Comparison of ENCODE assay signal across 17 cellular contexts in the genomic region with DNA sequence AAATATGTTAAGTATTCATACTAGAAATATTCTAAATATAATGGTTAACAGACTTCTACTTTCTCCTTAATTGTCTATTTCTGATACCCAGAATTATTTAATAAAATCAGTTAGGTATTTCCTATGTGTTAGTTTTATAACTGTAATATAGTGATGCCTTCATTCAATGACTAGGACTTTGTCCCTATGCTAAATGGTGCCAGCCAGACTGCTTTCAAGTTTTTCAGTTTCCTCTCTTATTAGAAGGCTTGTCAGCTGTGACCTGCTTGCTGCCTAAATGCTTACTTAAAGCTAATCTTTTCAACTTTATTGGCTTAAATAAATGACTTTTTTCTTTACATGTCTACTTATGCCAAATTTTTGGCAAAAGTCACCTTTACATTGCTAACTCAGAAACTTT. TPM values are rescaled to one million over a fixed set of nuclear protein-coding genes. Genes with fewer than 3 reads are reported as not detected.
DNase-seq lines count a peak whose midpoint lies in the region; ATAC-seq, FAIRE-seq and TF ChIP-seq lines count a peak whose summit lies in the region.
"Had no signal": no experiment of that assay in that cellular context is flagged by ENCODE, and none has a peak within 500 bp of the region (broad histone marks: within the 10 kb centered on the region; RNA-seq: fewer than 3 reads in every experiment).

No MANE protein-coding gene starts in this region.

- TF ChIP-seq CTCF in D721Med (IDR thresholded peaks at IDR 0.05; ENCODE audit: insufficient read depth, missing control alignments) (no peak), neutrophil (IDR thresholded peaks at IDR 0.05) (no peak), mammary epithelial cell (conservative IDR thresholded peaks at IDR 0.05 in 1 of 2, IDR thresholded peaks at IDR 0.05 in 1 of 2; ENCODE audit: extremely low read depth in 1 of 2, insufficient read depth in 1 of 2, low read depth in 1 of 2, low read length in 2 of 2) (no peak), upper lobe of left lung (IDR thresholded peaks at IDR 0.05) (no peak)

- H3K79me2 ChIP-seq in mammary epithelial cell (ENCODE audit: insufficient read depth, low read length), result peaks cover 3% of the 10 kb centered on the region

- no peak for ATAC-seq in upper lobe of left lung (ENCODE audit: low FRiP score in 2 of 2)

- H3K4me3 ChIP-seq in SK-N-MC (peak overlapping the region; percentile 59), neutrophil (ENCODE audit: low read depth in 1 of 2, low read length in 1 of 2) (no peak overlapping the region), mammary epithelial cell (replicated peaks in 1 of 3; ENCODE audit: insufficient read depth in 1 of 3, low read depth in 2 of 3, low read length in 3 of 3) (no peak overlapping the region), upper lobe of left lung (no peak overlapping the region)

- intact Hi-C loops in mammary epithelial cell (cut with micrococcal nuclease), result no loop called here

- TF ChIP-seq POLR2A in upper lobe of left lung (IDR thresholded peaks at IDR 0.05), result no peak

- no peaks in the 10 kb centered on the region for H3K27me3 ChIP-seq in neutrophil
- H3K27me3 ChIP-seq in mammary epithelial cell (ENCODE audit: insufficient read depth, low read length), result no peaks in the 10 kb centered on the region
- no peaks in the 10 kb centered on the region for H3K27me3 ChIP-seq in upper lobe of left lung

- H3K36me3 ChIP-seq in SK-N-MC (ENCODE audit: insufficient read depth, low read length) (no peaks in the 10 kb centered on the region), neutrophil (no peaks in the 10 kb centered on the region), mammary epithelial cell (ENCODE audit: insufficient read depth, low read length) (no peaks in the 10 kb centered on the region), upper lobe of left lung (peaks cover 0 to 3% (median 0%) of the 10 kb centered on the region in 4 donors)

- no peak overlapping the region for H3K4me2 ChIP-seq in mammary epithelial cell (ENCODE audit: insufficient read depth, low read depth, low read length)

- H3K9ac ChIP-seq in SK-N-MC (ENCODE audit: insufficient read length) (no peak overlapping the region), mammary epithelial cell (ENCODE audit: insufficient read depth, low read length) (no peak overlapping the region)

- FAIRE-seq in D721Med (lab: Jason Lieb, UNC) (peak; percentile 46), islet of Langerhans (lab: Jason Lieb, UNC) (peak; percentile 41)
- FAIRE-seq: GM12892, GM19239 had no signal

- no peaks in the 10 kb centered on the region for H3K9me3 ChIP-seq in SK-N-MC (ENCODE audit: low read depth, low read length)
- H3K9me3 ChIP-seq in neutrophil, result no peaks in the 10 kb centered on the region
- no peaks in the 10 kb centered on the region for H3K9me3 ChIP-seq in mammary epithelial cell (replicated peaks; ENCODE audit: insufficient read depth, low read length)
- H3K9me3 ChIP-seq in upper lobe of left lung, result no peaks in the 10 kb centered on the region

- in situ Hi-C loops in mammary epithelial cell (cut with MboI; ENCODE audit: low sequenced_read_pairs in 2 of 2), result no loop called here

- DNase-seq in D721Med (ENCODE audit: insufficient read length, low spot score), result no peak
- DNase-seq in SK-N-MC (ENCODE audit: low read depth, low spot score), result peak; percentile 91
- no peak for DNase-seq in mammary epithelial cell
- no peak for DNase-seq in upper lobe of left lung
- no peak for DNase-seq in HPDE6-E6E7 (ENCODE audit: extremely low spot score)
- no peak for DNase-seq in activated CD8-positive, alpha-beta memory T cell treated with anti-CD3 and anti-CD28 coated beads for 24 hours
- DNase-seq: C1 segment of cervical spinal cord; Calu3; CD4-positive, alpha-beta T cell; DMS79; HCEC 1CT; HFFc6; IMR-90 had no signal

- dilution Hi-C loops in mammary epithelial cell (cut with HindIII; ENCODE audit: low sequenced_read_pairs), result no loop called here

- no peaks in the 10 kb centered on the region for H4K20me1 ChIP-seq in mammary epithelial cell (ENCODE audit: insufficient read depth, low read length)

- no TSS peak for BruUV-seq in mammary epithelial cell (replicated peaks; lab: Mats Ljungman, UMichigan)

- no peak for TF ChIP-seq EP300 in upper lobe of left lung (IDR thresholded peaks at IDR 0.05)

- H2AFZ ChIP-seq in mammary epithelial cell (ENCODE audit: low read depth, low read length), result no peak overlapping the region

- peaks cover 29 to 31% of the 10 kb centered on the region in 2 experiments for H3K4me1 ChIP-seq in neutrophil (ENCODE audit: control insufficient read depth in 1 of 2, insufficient read depth in 1 of 2, low read depth in 1 of 2, low read length in 1 of 2)
- H3K4me1 ChIP-seq in mammary epithelial cell (ENCODE audit: insufficient read depth, low read length), result no peaks in the 10 kb centered on the region
- no peaks in the 10 kb centered on the region for H3K4me1 ChIP-seq in upper lobe of left lung

- H3K27ac ChIP-seq in SK-N-MC, result peak overlapping the region; percentile 79
- H3K27ac ChIP-seq in neutrophil, result peak overlapping the region; percentile 73
- H3K27ac ChIP-seq in mammary epithelial cell (ENCODE audit: insufficient read depth, low read depth, low read length), result no peak overlapping the region
- H3K27ac ChIP-seq in upper lobe of left lung, result no peak overlapping the region

- CTCF ChIA-PET in mammary epithelial cell (lab: Charles Lee; ENCODE audit: low non-redundant PET), result no interaction called here

RNA-seq across cellular contexts. Expression of a gene that starts 30.7 kb away (rescaled TPM):
- 10 to 100 TPM; 50.0 to 72.8 TPM for total RNA-seq in mammary epithelial cell
- polyA plus RNA-seq in mammary epithelial cell, result 12.9 TPM
- polyA minus RNA-seq in mammary epithelial cell, result 57.2 TPM
- total RNA-seq in upper lobe of left lung, result 100 to 1,000 TPM in 3 of 6 donors, 10 to 100 TPM in 3; 59.4 to 233 (median 103) TPM

Comparison
In these comparisons a context has a peak if more than half of its experiments do, and no peak if none do; other contexts are left out.
1. H3K27ac ChIP-seq: peak in SK-N-MC (single experiment) and neutrophil (single experiment); none in mammary epithelial cell (single experiment) and upper lobe of left lung (0 of 4).